8 cellular contexts compared by ENCODE assay signal in the genomic region with DNA sequence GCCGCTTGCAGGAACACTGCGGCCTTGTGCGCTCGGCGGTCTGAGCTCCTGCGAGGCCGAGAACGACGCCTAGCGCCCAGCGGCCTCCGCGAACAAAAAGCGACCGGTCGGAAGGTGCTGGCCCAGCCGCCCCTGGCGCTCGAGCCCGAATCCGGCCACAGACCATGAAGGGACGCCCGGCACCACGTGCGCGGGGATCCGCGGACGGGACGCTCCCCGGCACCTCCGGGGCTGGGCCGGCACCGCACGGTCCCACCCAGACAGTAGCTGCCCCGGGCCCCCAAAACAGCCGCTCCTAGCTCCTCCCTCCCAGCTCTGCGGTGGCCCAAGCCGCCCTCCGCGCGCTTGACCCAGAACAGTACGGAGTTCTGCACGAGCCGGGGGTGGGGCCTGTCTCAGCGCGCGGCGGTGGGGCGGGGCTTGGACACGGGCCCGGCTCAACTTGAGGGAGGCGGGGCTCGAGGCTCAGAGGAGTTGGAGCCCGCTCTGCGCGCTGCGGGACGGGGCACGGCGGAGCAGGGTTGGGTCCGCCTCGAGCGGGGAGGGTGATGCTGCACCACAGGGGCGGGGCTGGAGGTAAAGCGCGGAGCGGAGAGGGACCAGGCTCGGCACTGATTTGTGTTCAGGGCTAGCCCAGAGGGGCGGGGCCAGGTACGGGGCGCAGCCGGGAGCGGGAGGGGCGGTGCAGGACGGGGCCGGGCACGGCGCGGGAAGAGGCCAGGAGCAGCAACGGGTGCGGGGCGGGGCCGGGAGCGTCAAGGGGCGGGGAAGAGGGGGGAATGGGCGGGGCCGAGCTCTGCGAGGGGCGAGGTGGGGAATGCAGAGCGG. TPM values are rescaled to one million over a fixed set of nuclear protein-coding genes. Genes with fewer than 3 reads are reported as not detected.
DNase-seq lines count a peak whose midpoint lies in the region; ATAC-seq and TF ChIP-seq lines count a peak whose summit lies in the region.

No MANE protein-coding gene starts in this region.

- peak overlapping the region; percentile 90 for H2AFZ ChIP-seq in OCI-LY3 (ENCODE audit: low read depth, low read length)

- H4K20me1 ChIP-seq in OCI-LY3 (ENCODE audit: insufficient read depth, low read length), result 0 out of 2 replicates have a peak, but pooled peaks cover 4% of the 10 kb centered on the region

- H3K4me2 ChIP-seq in OCI-LY3 (ENCODE audit: low read length), result peak overlapping the region; percentile 85

- H3K27me3 ChIP-seq in HUES6 (ENCODE audit: control insufficient read depth, insufficient read depth, low read length) (no peaks in the 10 kb centered on the region), OCI-LY3 (ENCODE audit: low read depth, low read length) (no peaks in the 10 kb centered on the region)

- intact Hi-C loops in mucosa of descending colon (cut with DNase I, micrococcal nuclease), result no loop called here

- H3K4me3 ChIP-seq in HUES6 (ENCODE audit: low read depth, low read length), result peak overlapping the region; percentile 65
- H3K4me3 ChIP-seq in OCI-LY3 (ENCODE audit: low read length), result peak overlapping the region; percentile 77
- H3K4me3 ChIP-seq in mucosa of descending colon, result peak overlapping the region; percentile 63

- H3K9ac ChIP-seq in HUES6 (ENCODE audit: low read length) (peak overlapping the region; percentile 89), OCI-LY3 (ENCODE audit: low read length) (peak overlapping the region; percentile 74)

- peaks cover 34% of the 10 kb centered on the region for H3K4me1 ChIP-seq in HUES6 (ENCODE audit: control insufficient read depth, insufficient read depth, low read length)
- peaks cover 8% of the 10 kb centered on the region for H3K4me1 ChIP-seq in OCI-LY3 (ENCODE audit: low read length)
- peaks cover 24% of the 10 kb centered on the region for H3K4me1 ChIP-seq in mucosa of descending colon (ENCODE audit: low read depth)

- H3K9me3 ChIP-seq in HUES6 (ENCODE audit: control insufficient read depth, insufficient read depth, low read depth, low read length) (no peaks in the 10 kb centered on the region), OCI-LY3 (ENCODE audit: insufficient read depth, low read length) (no peaks in the 10 kb centered on the region), mucosa of descending colon (no peaks in the 10 kb centered on the region)

- peak overlapping the region; percentile 82 for H3K27ac ChIP-seq in HUES6 (ENCODE audit: low read depth, low read length)
- H3K27ac ChIP-seq in OCI-LY3 (ENCODE audit: low read length), result peak overlapping the region; percentile 57
- peak overlapping the region; percentile 62 for H3K27ac ChIP-seq in epithelial cell of prostate

- ATAC-seq in GM21447 (IDR thresholded peaks at IDR 0.05; ENCODE audit: unreplicated experiment), result peak; percentile 87
- ATAC-seq in mucosa of descending colon, result peak; percentile 86

- no peaks in the 10 kb centered on the region; the same call in 1 of the 2 replicates for H3K79me2 ChIP-seq in OCI-LY3 (ENCODE audit: low read length)

- H3K36me3 ChIP-seq in HUES6 (ENCODE audit: control insufficient read depth, insufficient read depth, low read length) (peaks cover 3% of the 10 kb centered on the region; the same call in 1 of the 2 replicates), OCI-LY3 (replicated peaks; ENCODE audit: low read depth, low read length) (no peaks in the 10 kb centered on the region), mucosa of descending colon (ENCODE audit: low read depth) (no peaks in the 10 kb centered on the region)

- DNase-seq in DMS 273 treated with DMSO at 0.1 percent for 48 hours (lab: John Stamatoyannopoulos, UW) (peak; percentile 98), activated T-cell treated with anti-CD3 and anti-CD28 coated beads for 4 hours (peak; percentile 89), epithelial cell of prostate (ENCODE audit: low read depth, low spot score) (peak; percentile 95), mucosa of descending colon (peak; percentile 99 to 100 (median 100))
- DNase-seq in stimulated activated CD8-positive, alpha-beta memory T cell treated with anti-CD3 and anti-CD28 coated beads, Interleukin-4, amount 100 ng/mL, for 1 hour (ENCODE audit: low read depth in 2 of 2, low spot score in 1 of 2), result peak; percentile 74 to 88

- no peak for TF ChIP-seq CTCF in OCI-LY3 (IDR thresholded peaks at IDR 0.05; ENCODE audit: low read depth, low read length)
- TF ChIP-seq CTCF in mucosa of descending colon (IDR thresholded peaks at IDR 0.05), result no peak

RNA-seq across cellular contexts. Expression of a gene that starts 0.5 kb away (rescaled TPM):
- total RNA-seq in mucosa of descending colon, result 100 to 1,000 TPM in 2 of 3 donors, 10 to 100 TPM in 1; 58.0 to 152 (median 117) TPM

Comparison
In these comparisons a context has a peak if more than half of its experiments do, and no peak if none do; other contexts are left out.
1. Peak in every context shown above with its lines: DNase-seq, ATAC-seq, H3K4me3 ChIP-seq and H3K27ac ChIP-seq.